In genomic region chr1:77238463-77238862, GRCh38 we compare ENCODE assay signal across 20 cellular contexts. TPM values are rescaled to one million over a fixed set of nuclear protein-coding genes. Genes with fewer than 3 reads are reported as not detected.
"Had no signal": no experiment of that assay in that cellular context is flagged by ENCODE, and none has a peak within 500 bp of the region (broad histone marks: within the 10 kb centered on the region; RNA-seq: fewer than 3 reads in every experiment).

No MANE protein-coding gene starts in this region.

- H3K27ac ChIP-seq: ascending aorta, breast epithelium, esophagus squamous epithelium, foreskin keratinocyte, ovary, right lobe of liver had no signal

- H3K36me3 Mint-ChIP-seq: type B pancreatic cell had no signal

- H3K4me3 Mint-ChIP-seq: activated naive CD8-positive, alpha-beta T cell treated with anti-CD3 and anti-CD28 coated beads, Interleukin-2, amount 50 U/mL, for 24 hours; activated T-helper 1 cell treated with anti-CD3 and anti-CD28 coated beads, Interleukin-12 subunit alpha, Interleukin-12 subunit beta, Interleukin-2, Interleukin-4 antibody, amounts not matched to agents 30 ng/mL and 10 ng/mL and 1 ng/mL, durations not matched to agents 14 hours and 24 hours and 36 hours; stimulated activated naive CD8-positive, alpha-beta T cell treated with anti-CD3 and anti-CD28 coated beads, Interleukin-15, amount 100 ng/mL, for 72 hours; type B pancreatic cell; WTC11 had no signal

- H3K27me3 ChIP-seq: ascending aorta, breast epithelium, esophagus squamous epithelium, ovary, right lobe of liver had no signal

- DNase-seq: activated CD4-positive, alpha-beta T cell treated with anti-CD3 and anti-CD28 coated beads for 48 hours; activated CD8-positive, alpha-beta memory T cell treated with anti-CD3 and anti-CD28 coated beads, Interleukin-2, amount 50 U/mL, for 48 hours; activated naive CD4-positive, alpha-beta T cell treated with Interleukin-2 at 50 U/mL for 16 hours; activated naive CD8-positive, alpha-beta T cell treated with anti-CD3 and anti-CD28 coated beads, Interleukin-2, amount 50 U/mL, for 24 hours; cerebellar nuclear complex; effector CD8-positive, alpha-beta T cell; esophagus squamous epithelium; foreskin keratinocyte; glutamatergic neuron; hypothalamus; mesendoderm; ovary; right lobe of liver; stimulated activated naive CD8-positive, alpha-beta T cell treated with anti-CD3 and anti-CD28 coated beads, Interleukin-15, amount 100 ng/mL, for 72 hours had no signal

- H3K27me3 Mint-ChIP-seq: activated naive CD8-positive, alpha-beta T cell treated with anti-CD3 and anti-CD28 coated beads, Interleukin-2, amount 50 U/mL, for 24 hours; stimulated activated naive CD8-positive, alpha-beta T cell treated with anti-CD3 and anti-CD28 coated beads, Interleukin-15, amount 100 ng/mL, for 72 hours; type B pancreatic cell had no signal

- H3K27ac Mint-ChIP-seq: activated naive CD8-positive, alpha-beta T cell treated with anti-CD3 and anti-CD28 coated beads, Interleukin-2, amount 50 U/mL, for 24 hours; activated T-helper 1 cell treated with anti-CD3 and anti-CD28 coated beads, Interleukin-12 subunit alpha, Interleukin-12 subunit beta, Interleukin-2, Interleukin-4 antibody, amounts not matched to agents 30 ng/mL and 10 ng/mL and 1 ng/mL, durations not matched to agents 14 hours and 24 hours and 36 hours; type B pancreatic cell; WTC11 had no signal

- H3K4me1 Mint-ChIP-seq: activated naive CD8-positive, alpha-beta T cell treated with anti-CD3 and anti-CD28 coated beads, Interleukin-2, amount 50 U/mL, for 24 hours; stimulated activated naive CD8-positive, alpha-beta T cell treated with anti-CD3 and anti-CD28 coated beads, Interleukin-15, amount 100 ng/mL, for 72 hours had no signal

- H3K36me3 ChIP-seq: ascending aorta, breast epithelium, esophagus squamous epithelium, ovary, right lobe of liver had no signal

- H3K9me3 ChIP-seq: ascending aorta, esophagus squamous epithelium, ovary, right lobe of liver had no signal

- H3K4me1 ChIP-seq: ascending aorta, breast epithelium, esophagus squamous epithelium, foreskin keratinocyte, right lobe of liver had no signal

- H3K4me2 ChIP-seq: smooth muscle cell had no signal

- H3K4me3 ChIP-seq: ascending aorta, breast epithelium, esophagus squamous epithelium, ovary, right lobe of liver, smooth muscle cell had no signal

- H3K9me3 Mint-ChIP-seq: activated T-helper 1 cell treated with anti-CD3 and anti-CD28 coated beads, Interleukin-12 subunit alpha, Interleukin-12 subunit beta, Interleukin-2, Interleukin-4 antibody, amounts not matched to agents 30 ng/mL and 10 ng/mL and 1 ng/mL, durations not matched to agents 14 hours and 24 hours and 36 hours; type B pancreatic cell had no signal

RNA-seq across cellular contexts. Expression of gene AK5, which starts 43.4 kb away (rescaled TPM):
- total RNA-seq: activated T-helper 1 cell treated with anti-CD3 and anti-CD28 coated beads, Interleukin-12 subunit alpha, Interleukin-12 subunit beta, Interleukin-2, Interleukin-4 antibody, amounts not matched to agents 30 ng/mL and 10 ng/mL and 1 ng/mL, durations not matched to agents 14 hours and 24 hours and 36 hours; ascending aorta; esophagus squamous epithelium; smooth muscle cell had no signal
